In the genomic region with DNA sequence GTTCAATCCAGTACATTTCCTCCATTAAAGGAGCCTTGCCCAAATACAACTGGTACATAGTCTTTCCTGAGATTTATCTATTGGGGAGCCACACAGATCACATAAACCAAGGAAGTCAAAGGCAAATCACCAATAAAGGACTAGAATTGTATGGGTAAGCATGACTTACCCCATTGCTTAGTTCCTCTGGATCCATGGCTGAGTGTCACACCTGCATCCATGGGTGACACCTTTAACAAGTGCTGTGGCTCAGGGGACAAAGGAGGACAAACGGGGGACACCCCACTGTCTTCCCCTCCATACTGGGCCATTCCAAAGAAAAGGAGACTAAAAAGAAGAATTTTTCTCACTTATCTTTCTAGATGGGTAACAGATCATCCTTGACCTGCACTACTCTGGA, we compare ENCODE assay signal across 24 cellular contexts. TPM values are rescaled to one million over a fixed set of nuclear protein-coding genes. Genes with fewer than 3 reads are reported as not detected.
DNase-seq lines count a peak whose midpoint lies in the region; ATAC-seq, FAIRE-seq and TF ChIP-seq lines count a peak whose summit lies in the region.
"Had no signal": no experiment of that assay in that cellular context is flagged by ENCODE, and none has a peak within 500 bp of the region (broad histone marks: within the 10 kb centered on the region; RNA-seq: fewer than 3 reads in every experiment).

No MANE protein-coding gene starts in this region.

- RAD21 ChIA-PET in GM12878 (lab: Charles Lee; ENCODE audit: unreplicated experiment) = no interaction called here

- ATAC-seq in GM12878 = no peak
- ATAC-seq in heart right ventricle = no peak
- ATAC-seq: GM23338, Right ventricle myocardium inferior had no signal

- no peak overlapping the region for H2BK120ac ChIP-seq in mesendoderm (ENCODE audit: low read depth, low read length)

- no peak overlapping the region for H3K9ac ChIP-seq in GM12878 (ENCODE audit: control insufficient read depth, insufficient read depth, low read length)
- H3K9ac ChIP-seq in mesendoderm (ENCODE audit: low read length) = no peak overlapping the region
- H3K9ac ChIP-seq: BLaER1 had no signal

- no peak overlapping the region for H2AK5ac ChIP-seq in mesendoderm (ENCODE audit: low read length)

- no peak overlapping the region for H3K18ac ChIP-seq in mesendoderm (ENCODE audit: low read length)

- TF ChIP-seq EP300 in Ishikawa (IDR thresholded peaks at IDR 0.05; ENCODE audit: borderline replicate concordance) (no peak), GM12878 (IDR thresholded peaks at IDR 0.05; ENCODE audit: borderline replicate concordance in 1 of 2, control insufficient read depth in 1 of 2, low read depth in 2 of 2, low read length in 2 of 2) (no peak)

- H3K27me3 ChIP-seq in GM12878 (replicated peaks in 1 of 2; ENCODE audit: control insufficient read depth in 2 of 2, insufficient read depth in 2 of 2, low read length in 1 of 2) (no peaks in the 10 kb centered on the region), mesendoderm (ENCODE audit: insufficient read depth, low read length, poor library complexity) (no peaks in the 10 kb centered on the region), heart right ventricle (no peaks in the 10 kb centered on the region)
- H3K27me3 ChIP-seq: BLaER1, SJSA1 had no signal

- POLR2A ChIA-PET in GM12878 (lab: Charles Lee) = interaction anchor here (0.6 kb wide), 1 partner anchor 31 kb away, joined by 7 read pairs; no protein-coding TSS in a partner anchor

- DNase-seq in M059J (ENCODE audit: low read depth) (peak; percentile 13), GM12878 (ENCODE audit: low read depth, low spot score) (no peak), mesendoderm (peak; percentile 21), NCI-H2227 (lab: John Stamatoyannopoulos, UW; ENCODE audit: unreplicated experiment) (no peak), heart right ventricle (no peak), epidermal melanocyte (ENCODE audit: insufficient read length, low spot score) (no peak)
- DNase-seq: Caco-2; CD4-positive, alpha-beta T cell; GF-D8; NCI-H1105; NCI-H146; NCI-H2029; NCI-H345; NCI-H524; NCI-H774; NK-92 treated with Interleukin-12 subunit alpha and Interleukin-12 subunit beta, amount 100 ng/mL, for 24 hours; T-helper 1 cell had no signal

- TF ChIP-seq CTCF in GM12878 (IDR thresholded peaks at IDR 0.05 in 2 of 3, conservative IDR thresholded peaks at IDR 0.05 in 1 of 3; ENCODE audit: control insufficient read depth in 2 of 3, extremely low read depth in 1 of 3, insufficient read depth in 1 of 3, low read depth in 3 of 3, low read length in 3 of 3) = no peak
- TF ChIP-seq CTCF in heart right ventricle (IDR thresholded peaks at IDR 0.05) = no peak

- TF ChIP-seq POLR2A in GM12878 (IDR thresholded peaks at IDR 0.05; ENCODE audit: low read depth, low read length) = no peak

- H3K4me2 ChIP-seq in GM12878 (ENCODE audit: control insufficient read depth, insufficient read depth) = no peak overlapping the region
- no peak overlapping the region for H3K4me2 ChIP-seq in mesendoderm (ENCODE audit: low read length)
- H3K4me2 ChIP-seq: BLaER1, GM23338 had no signal

- no peak overlapping the region for H2BK15ac ChIP-seq in mesendoderm (replicated peaks; ENCODE audit: low read depth)

- no peaks in the 10 kb centered on the region for H4K20me1 ChIP-seq in GM12878 (ENCODE audit: control insufficient read depth, insufficient read depth)
- H4K20me1 ChIP-seq: BLaER1 had no signal

- no peak overlapping the region for H4K8ac ChIP-seq in mesendoderm (ENCODE audit: low read depth, low read length)

- H3K4me3 ChIP-seq in GM12878 (no peak overlapping the region), mesendoderm (ENCODE audit: low read length) (no peak overlapping the region), heart right ventricle (no peak overlapping the region)
- H3K4me3 ChIP-seq: BLaER1, GM23338, HAP-1, SJSA1 had no signal

- SMC1A ChIA-PET in GM12878 (lab: Charles Lee; ENCODE audit: uncharacterized antibody, unreplicated experiment) = no interaction called here

- peaks cover 0 to 4% of the 10 kb centered on the region in 2 experiments; a peak in 2 of 4 replicates for H3K36me3 ChIP-seq in GM12878 (ENCODE audit: control insufficient read depth in 2 of 2, insufficient read depth in 2 of 2, low read length in 1 of 2)
- no peaks in the 10 kb centered on the region for H3K36me3 ChIP-seq in mesendoderm (ENCODE audit: control insufficient read depth, insufficient read depth, low read length)
- H3K36me3 ChIP-seq in heart right ventricle = peaks cover 0 to 30% (median 10%) of the 10 kb centered on the region in 9 donors

- no peak for FAIRE-seq in GM12878 (lab: Jason Lieb, UNC)
- FAIRE-seq: RCC 7860 had no signal

- no peak for TF ChIP-seq RAD21 in Ishikawa (IDR thresholded peaks at IDR 0.05; ENCODE audit: low read depth)
- TF ChIP-seq RAD21 in GM12878 (IDR thresholded peaks at IDR 0.05; ENCODE audit: insufficient read depth, low read depth, low read length) = no peak

- in situ Hi-C loops in GM12878 (cut with MboI) = loop anchor here (25.0 kb wide), 1 partner anchor 867 kb away; no protein-coding TSS in a partner anchor

- H3K9me3 ChIP-seq in GM12878 (replicated peaks; ENCODE audit: control insufficient read depth, insufficient read depth, low read length) = peaks cover 14% of the 10 kb centered on the region
- H3K9me3 ChIP-seq in heart right ventricle = peaks cover 0 to 90% (median 24%) of the 10 kb centered on the region in 11 donors

- intact Hi-C loops in GM12878 (cut with micrococcal nuclease; ENCODE audit: unreplicated experiment) (no loop called here), heart right ventricle (cut with DNase I) (no loop called here)

- no peaks in the 10 kb centered on the region for H3K79me1 ChIP-seq in mesendoderm (ENCODE audit: low read length)

- no peak overlapping the region for H2AFZ ChIP-seq in GM12878 (ENCODE audit: control insufficient read depth, low read depth, low read length)
- H2AFZ ChIP-seq: GM23338 had no signal

- CTCF ChIA-PET in GM12878 (lab: Yijun Ruan, JAX) = no interaction called here

- no peak overlapping the region for H3K4ac ChIP-seq in mesendoderm (ENCODE audit: low read depth, low read length)

- H4K5ac ChIP-seq in mesendoderm (ENCODE audit: low read length) = no peak overlapping the region

- 33% methylated on average over 1 of the region's 1 CpG for WGBS in GM12878 (ENCODE audit: insufficient coverage, insufficient replicate concordance, low lambda C conversion rate, missing lambda C conversion rate)
- WGBS in mesendoderm (ENCODE audit: extremely low coverage, insufficient coverage, low lambda C conversion rate) = no CpG with 5 or more reads among the region's 1 CpG
- WGBS in heart right ventricle, 2 donors = 55 to 68% methylated on average over 1 of the region's 1 CpG

- H3K79me2 ChIP-seq in GM12878 (ENCODE audit: control insufficient read depth, insufficient read depth, low read length) (no peaks in the 10 kb centered on the region), mesendoderm (ENCODE audit: control insufficient read depth, insufficient read depth, low read length) (no peaks in the 10 kb centered on the region)

- H3K56ac ChIP-seq in mesendoderm (ENCODE audit: low read length) = no peak overlapping the region

- no peak overlapping the region for H3K23ac ChIP-seq in mesendoderm (ENCODE audit: low read length)

- H3K27ac ChIP-seq in GM12878 (ENCODE audit: control insufficient read depth, insufficient read depth) = no peak overlapping the region
- H3K27ac ChIP-seq in mesendoderm (ENCODE audit: low read depth, low read length) = no peak overlapping the region
- no peak overlapping the region for H3K27ac ChIP-seq in heart right ventricle
- H3K27ac ChIP-seq: BLaER1, SJSA1 had no signal

- BruUV-seq in GM12878 (replicated peaks; lab: Mats Ljungman, UMichigan) = no TSS peak

- H3K4me1 ChIP-seq in GM12878 (ENCODE audit: control insufficient read depth, insufficient read depth, low read length) = no peaks in the 10 kb centered on the region
- no peaks in the 10 kb centered on the region for H3K4me1 ChIP-seq in mesendoderm (ENCODE audit: control insufficient read depth, low read depth, low read length)
- H3K4me1 ChIP-seq in heart right ventricle = no peaks in the 10 kb centered on the region
- H3K4me1 ChIP-seq: BLaER1, Caco-2, HAP-1, SJSA1 had no signal

- H2BK5ac ChIP-seq in mesendoderm (ENCODE audit: low read length) = no peak overlapping the region

RNA-seq across cellular contexts. Expression of gene ZNF92, which starts 30.4 kb away (rescaled TPM):
- 14.5 and 16.0 TPM in 2 replicates for total RNA-seq in M059J (2014; rRNA removed; shearing (Covaris generic))
- total RNA-seq in GM12878 (2013; cell fraction: nucleolus; rRNA removed) = 31.6 and 36.1 TPM in 2 replicates
- total RNA-seq in GM12878 (2014; rRNA removed) = 14.7 and 17.7 TPM in 2 replicates
- 26.9 and 27.6 TPM in 2 replicates for total RNA-seq in GM12878 (2014; rRNA removed; fragmentation: Illumina TruSeq; extraction: Trizol)
- 13.4 and 13.8 TPM in 2 replicates for total RNA-seq in GM12878 (2021)
- 5.4 TPM for polyA plus RNA-seq in GM12878 (2011; ENCODE audit: low read depth)
- polyA plus RNA-seq in GM12878 (2011; rRNA removed) = 13.2 and 26.7 TPM in 2 replicates
- polyA plus RNA-seq in GM12878 (2011; cell fraction: cytosol; rRNA removed) = 2.9 and 3.5 TPM in 2 replicates
- 10.6 and 12.4 TPM in 2 replicates for polyA plus RNA-seq in GM12878 (2011; cell fraction: nucleus; rRNA removed)
- 9.3 and 11.5 TPM in 2 replicates for polyA plus RNA-seq in GM12878 (2012)
- polyA plus RNA-seq in GM12878 (2014; fragmentation: Illumina TruSeq; extraction: Trizol) = 17.3 and 22.5 TPM in 2 replicates
- 1 to 10 TPM; 6.7 to 7.2 TPM for polyA plus RNA-seq in GM12878 (2014; fragmentation: Nextera tagmentation; extraction: Ambion mirVana)
- 7.8 and 8.4 TPM in 2 replicates for polyA plus RNA-seq in GM12878 (2014; rRNA removed)
- polyA plus RNA-seq in GM12878 (2016; fragmentation: Nextera tagmentation; extraction: Ambion mirVana) = 10 to 100 TPM; 17.7 to 19.4 TPM
- 8.6 and 9.8 TPM in 2 replicates for polyA minus RNA-seq in GM12878 (2011; rRNA and poly(A)+ RNA removed)
- 5.6 and 7.2 TPM in 2 replicates for polyA minus RNA-seq in GM12878 (2011; cell fraction: cytosol; rRNA and poly(A)+ RNA removed)
- 8.6 and 9.6 TPM in 2 replicates for polyA minus RNA-seq in GM12878 (2011; cell fraction: nucleus; rRNA and poly(A)+ RNA removed)
- polyA plus RNA-seq in mesendoderm (2013, experiment 1 of 2) = 25.6 TPM
- polyA plus RNA-seq in mesendoderm (2013, experiment 2 of 2) = 25.1 TPM
- total RNA-seq in heart right ventricle = 1 to 10 TPM; 2.4 to 4.2 (median 3.6) TPM
- 1 to 10 TPM; 1.8 to 3.3 TPM for polyA plus RNA-seq in heart right ventricle

Comparison
In these comparisons a context has a peak if more than half of its experiments do, and no peak if none do; other contexts are left out.
1. DNase-seq: peak in M059J (single experiment) and mesendoderm (single experiment); none in GM12878 (single experiment), NCI-H2227 (single experiment), heart right ventricle (0 of 2) and epidermal melanocyte (single experiment).